6 cellular contexts compared by ENCODE assay signal in genomic region chr19:35645680-35646511, GRCh38. TPM values are rescaled to one million over a fixed set of nuclear protein-coding genes. Genes with fewer than 3 reads are reported as not detected.
DNase-seq lines count a peak whose midpoint lies in the region; ATAC-seq and FAIRE-seq lines count a peak whose summit lies in the region.

No MANE protein-coding gene starts in this region.

- FAIRE-seq in small intestine (lab: Jason Lieb, UNC) = no peak

- DNase-seq in activated CD4-positive, alpha-beta T cell treated with anti-CD3 and anti-CD28 coated beads for 36 hours = no peak
- no peak for DNase-seq in activated CD4-positive, alpha-beta T cell treated with anti-CD3 and anti-CD28 coated beads, Interleukin-2, amount 50 U/mL, for 1 hour
- no peak for DNase-seq in effector memory CD8-positive, alpha-beta T cell
- no peak for DNase-seq in stimulated activated effector memory CD8-positive, alpha-beta T cell treated with anti-CD3 and anti-CD28 coated beads, Interleukin-12 subunit alpha, Interleukin-12 subunit beta, amount 100 ng/mL, for 72 hours (ENCODE audit: low spot score in 2 of 2)
- no peak for DNase-seq in small intestine

- no peaks in the 10 kb centered on the region for H3K9me3 Mint-ChIP-seq in activated CD4-positive, alpha-beta T cell treated with anti-CD3 and anti-CD28 coated beads for 36 hours (ENCODE audit: low read depth)
- no peaks in the 10 kb centered on the region for H3K9me3 Mint-ChIP-seq in effector memory CD8-positive, alpha-beta T cell
- no peaks in the 10 kb centered on the region for H3K9me3 Mint-ChIP-seq in stimulated activated effector memory CD8-positive, alpha-beta T cell treated with anti-CD3 and anti-CD28 coated beads, Interleukin-12 subunit alpha, Interleukin-12 subunit beta, amount 100 ng/mL, for 72 hours

- CTCF ChIA-PET in activated CD4-positive, alpha-beta T cell treated with anti-CD3 and anti-CD28 coated beads for 36 hours (lab: Charles Lee) = interaction anchor here (0.6 kb wide), 1 partner anchor 32 kb away, joined by 3 read pairs; no protein-coding TSS in a partner anchor

- peaks cover 0 to 15% of the 10 kb centered on the region in 2 donors for H3K4me1 ChIP-seq in small intestine (ENCODE audit: control insufficient read depth in 2 of 2, insufficient read depth in 1 of 2, low read depth in 1 of 2, low read length in 1 of 2)

- H3K4me3 ChIP-seq in small intestine (ENCODE audit: low read depth in 1 of 2, low read length in 2 of 2) = no peak overlapping the region

- no peak for ATAC-seq in activated CD4-positive, alpha-beta T cell treated with anti-CD3 and anti-CD28 coated beads for 36 hours
- no peak for ATAC-seq in effector memory CD8-positive, alpha-beta T cell (replicated peaks)
- no peak for ATAC-seq in stimulated activated effector memory CD8-positive, alpha-beta T cell treated with anti-CD3 and anti-CD28 coated beads, Interleukin-12 subunit alpha, Interleukin-12 subunit beta, amount 100 ng/mL, for 72 hours
- ATAC-seq in activated CD4-positive, CD25-positive, alpha-beta regulatory T cell treated with anti-CD3 and anti-CD28 coated beads, Interleukin-2, amount 50 U/mL, for 24 hours = no peak

- H3K27ac ChIP-seq in small intestine (ENCODE audit: low read depth in 1 of 2, low read length in 1 of 2) = peak overlapping the region in 1 of 2 donors; percentile 99

- H3K27ac Mint-ChIP-seq in activated CD4-positive, alpha-beta T cell treated with anti-CD3 and anti-CD28 coated beads for 36 hours = no peak overlapping the region
- peak overlapping the region in 1 of 2 donors; percentile 81 for H3K27ac Mint-ChIP-seq in effector memory CD8-positive, alpha-beta T cell
- H3K27ac Mint-ChIP-seq in stimulated activated effector memory CD8-positive, alpha-beta T cell treated with anti-CD3 and anti-CD28 coated beads, Interleukin-12 subunit alpha, Interleukin-12 subunit beta, amount 100 ng/mL, for 72 hours = peak overlapping the region; percentile 60

- no peaks in the 10 kb centered on the region for H3K9me3 ChIP-seq in small intestine (ENCODE audit: control insufficient read depth, low read depth)

- no peaks in the 10 kb centered on the region for H3K27me3 Mint-ChIP-seq in activated CD4-positive, alpha-beta T cell treated with anti-CD3 and anti-CD28 coated beads for 36 hours
- H3K27me3 Mint-ChIP-seq in effector memory CD8-positive, alpha-beta T cell = no peaks in the 10 kb centered on the region

- POLR2A ChIA-PET in activated CD4-positive, alpha-beta T cell treated with anti-CD3 and anti-CD28 coated beads for 36 hours (lab: Charles Lee) = no interaction called here

- peaks cover 0 to 4% of the 10 kb centered on the region in 2 donors for H3K36me3 ChIP-seq in small intestine (ENCODE audit: control insufficient read depth in 2 of 2, insufficient read depth in 2 of 2, low read length in 2 of 2)

- WGBS in small intestine, 3 donors = 60 to 74% (median 60%) methylated on average over 7 of the region's 7 CpGs

- peaks cover 50% of the 10 kb centered on the region for H3K4me1 Mint-ChIP-seq in activated CD4-positive, alpha-beta T cell treated with anti-CD3 and anti-CD28 coated beads for 36 hours
- peaks cover 24 to 30% of the 10 kb centered on the region in 2 donors for H3K4me1 Mint-ChIP-seq in effector memory CD8-positive, alpha-beta T cell (ENCODE audit: low read depth in 2 of 2)
- peaks cover 46% of the 10 kb centered on the region for H3K4me1 Mint-ChIP-seq in stimulated activated effector memory CD8-positive, alpha-beta T cell treated with anti-CD3 and anti-CD28 coated beads, Interleukin-12 subunit alpha, Interleukin-12 subunit beta, amount 100 ng/mL, for 72 hours

- H3K4me3 Mint-ChIP-seq in activated CD4-positive, alpha-beta T cell treated with anti-CD3 and anti-CD28 coated beads for 36 hours = peak overlapping the region; percentile 77
- H3K4me3 Mint-ChIP-seq in effector memory CD8-positive, alpha-beta T cell = peak overlapping the region; percentile 86 to 89
- H3K4me3 Mint-ChIP-seq in stimulated activated effector memory CD8-positive, alpha-beta T cell treated with anti-CD3 and anti-CD28 coated beads, Interleukin-12 subunit alpha, Interleukin-12 subunit beta, amount 100 ng/mL, for 72 hours = peak overlapping the region; percentile 77

- peaks cover 8% of the 10 kb centered on the region for H3K36me3 Mint-ChIP-seq in activated CD4-positive, alpha-beta T cell treated with anti-CD3 and anti-CD28 coated beads for 36 hours (ENCODE audit: low read depth)
- H3K36me3 Mint-ChIP-seq in effector memory CD8-positive, alpha-beta T cell (ENCODE audit: insufficient read depth) = peaks cover 31% of the 10 kb centered on the region
- H3K36me3 Mint-ChIP-seq in stimulated activated effector memory CD8-positive, alpha-beta T cell treated with anti-CD3 and anti-CD28 coated beads, Interleukin-12 subunit alpha, Interleukin-12 subunit beta, amount 100 ng/mL, for 72 hours = peaks cover 20% of the 10 kb centered on the region

- H3K27me3 ChIP-seq in small intestine (ENCODE audit: control insufficient read depth in 2 of 2, insufficient read depth in 2 of 2, low read length in 2 of 2) = no peaks in the 10 kb centered on the region

- intact Hi-C loops in activated CD4-positive, alpha-beta T cell treated with anti-CD3 and anti-CD28 coated beads for 36 hours (cut with DNase I, micrococcal nuclease) = loop anchor here in 1 of 2 experiments (10.0 kb wide), 1 partner anchor 491 kb away; the partner anchor contains the start of gene FXYD5

RNA-seq across cellular contexts. Expression of gene COX6B1, which starts 2.2 kb away (rescaled TPM):
- total RNA-seq in activated CD4-positive, alpha-beta T cell treated with anti-CD3 and anti-CD28 coated beads for 36 hours = 100 to 1,000 TPM; 385 to 437 TPM
- polyA plus RNA-seq in small intestine = 1,000 to 10,000 TPM; 1,282 to 2,391 (median 1,825) TPM

RNA-seq across cellular contexts. Expression of gene ETV2, which starts 4.4 kb away (rescaled TPM):
- 1 to 10 TPM in 1 of 2 experiments, under 1 TPM in 1; 0.37 to 1.1 TPM for total RNA-seq in activated CD4-positive, alpha-beta T cell treated with anti-CD3 and anti-CD28 coated beads for 36 hours
- 1 to 10 TPM; 2.7 to 7.3 (median 5.6) TPM for polyA plus RNA-seq in small intestine

RNA-seq across cellular contexts. Expression of gene RBM42, which starts 17.1 kb away (rescaled TPM):
- 10 to 100 TPM; 87.5 to 94.4 TPM for total RNA-seq in activated CD4-positive, alpha-beta T cell treated with anti-CD3 and anti-CD28 coated beads for 36 hours
- polyA plus RNA-seq in small intestine = 10 to 100 TPM; 62.4 to 71.5 (median 67.3) TPM

RNA-seq across cellular contexts. Expression of gene UPK1A, which starts 20.4 kb away (rescaled TPM):
- 1 to 10 TPM; 1.2 to 1.8 TPM for total RNA-seq in activated CD4-positive, alpha-beta T cell treated with anti-CD3 and anti-CD28 coated beads for 36 hours
- polyA plus RNA-seq in small intestine = not detected

RNA-seq across cellular contexts. Expression of gene HAUS5, which starts 33.4 kb away (rescaled TPM):
- total RNA-seq in activated CD4-positive, alpha-beta T cell treated with anti-CD3 and anti-CD28 coated beads for 36 hours = 10 to 100 TPM; 39.7 to 41.0 TPM
- 1 to 10 TPM in 2 of 3 donors, under 1 TPM in 1; 0.67 to 9.6 (median 1.4) TPM for polyA plus RNA-seq in small intestine
